Comparison of ENCODE assay signal across 16 cellular contexts in genomic region chr12:122876724-122877123, GRCh38. TPM values are rescaled to one million over a fixed set of nuclear protein-coding genes. Genes with fewer than 3 reads are reported as not detected.
DNase-seq lines count a peak whose midpoint lies in the region; ATAC-seq and TF ChIP-seq lines count a peak whose summit lies in the region.
"Had no signal": no experiment of that assay in that cellular context is flagged by ENCODE, and none has a peak within 500 bp of the region (broad histone marks: within the 10 kb centered on the region; RNA-seq: fewer than 3 reads in every experiment).

No MANE protein-coding gene starts in this region.

- TF ChIP-seq CTCF in MM.1S (IDR thresholded peaks at IDR 0.05; ENCODE audit: low read length) (no peak), chondrocyte (IDR thresholded peaks at IDR 0.05) (no peak)

- H3K36me3 Mint-ChIP-seq in CD4-positive, alpha-beta memory T cell = peaks cover 0 to 26% of the 10 kb centered on the region in 2 donors
- H3K36me3 Mint-ChIP-seq in chondrocyte (ENCODE audit: low read depth) = no peaks in the 10 kb centered on the region
- H3K36me3 Mint-ChIP-seq in naive thymus-derived CD8-positive, alpha-beta T cell = peaks cover 0 to 23% (median 0%) of the 10 kb centered on the region in 3 donors

- peaks cover 0 to 2% (median 0%) of the 10 kb centered on the region in 8 donors for H3K9me3 Mint-ChIP-seq in CD4-positive, alpha-beta memory T cell
- no peaks in the 10 kb centered on the region for H3K9me3 Mint-ChIP-seq in chondrocyte (ENCODE audit: low read depth)
- H3K9me3 Mint-ChIP-seq in naive thymus-derived CD8-positive, alpha-beta T cell = no peaks in the 10 kb centered on the region
- H3K9me3 Mint-ChIP-seq: activated T-helper 1 cell treated with anti-CD3 and anti-CD28 coated beads, Interleukin-12 subunit alpha, Interleukin-12 subunit beta, Interleukin-2, Interleukin-4 antibody, amounts not matched to agents 30 ng/mL and 10 ng/mL and 1 ng/mL, durations not matched to agents 14 hours and 24 hours and 36 hours had no signal

- no peak overlapping the region for H3K4me3 ChIP-seq in CD4-positive, alpha-beta memory T cell (ENCODE audit: low read length in 2 of 2)
- no peak overlapping the region for H3K4me3 ChIP-seq in MM.1S (ENCODE audit: low read length)
- H3K4me3 ChIP-seq: SK-N-MC had no signal

- no peaks in the 10 kb centered on the region for H3K9me3 ChIP-seq in CD4-positive, alpha-beta memory T cell (ENCODE audit: control insufficient read depth in 1 of 2, low read length in 2 of 2)
- H3K9me3 ChIP-seq in MM.1S (replicated peaks; ENCODE audit: insufficient read depth, low read length) = no peaks in the 10 kb centered on the region

- no peaks in the 10 kb centered on the region for H3K27me3 Mint-ChIP-seq in CD4-positive, alpha-beta memory T cell
- no peaks in the 10 kb centered on the region for H3K27me3 Mint-ChIP-seq in chondrocyte (ENCODE audit: low read depth)
- H3K27me3 Mint-ChIP-seq in naive thymus-derived CD8-positive, alpha-beta T cell = no peaks in the 10 kb centered on the region

- no peaks in the 10 kb centered on the region for H3K9me2 ChIP-seq in MM.1S (replicated peaks; ENCODE audit: insufficient read depth, low read length)

- H3K27ac ChIP-seq in CD4-positive, alpha-beta memory T cell (ENCODE audit: low read depth, low read length) = no peak overlapping the region
- peak overlapping the region; percentile 97; the same call in 1 of the 2 replicates for H3K27ac ChIP-seq in MM.1S (ENCODE audit: low read length)
- H3K27ac ChIP-seq: SK-N-MC had no signal

- H3K4me1 Mint-ChIP-seq in CD4-positive, alpha-beta memory T cell = peaks cover 66 to 96% (median 83%) of the 10 kb centered on the region in 4 donors
- H3K4me1 Mint-ChIP-seq in chondrocyte (ENCODE audit: low read depth) = peaks cover 73% of the 10 kb centered on the region
- H3K4me1 Mint-ChIP-seq in naive thymus-derived CD8-positive, alpha-beta T cell = peaks cover 55 to 99% (median 94%) of the 10 kb centered on the region in 4 donors

- H3K4me3 Mint-ChIP-seq in CD4-positive, alpha-beta memory T cell = peak overlapping the region in 1 of 8 donors; percentile 2
- no peak overlapping the region for H3K4me3 Mint-ChIP-seq in chondrocyte (ENCODE audit: unreplicated experiment)
- H3K4me3 Mint-ChIP-seq in naive thymus-derived CD8-positive, alpha-beta T cell = peak overlapping the region in 2 of 10 donors; percentile 16 to 38

- H3K36me3 ChIP-seq in CD4-positive, alpha-beta memory T cell (ENCODE audit: insufficient read depth, low read length) = peaks cover 3% of the 10 kb centered on the region
- H3K36me3 ChIP-seq in MM.1S (replicated peaks; ENCODE audit: insufficient read depth, low read length) = no peaks in the 10 kb centered on the region; the same call in 1 of the 2 replicates

- H3F3A ChIP-seq in MM.1S (ENCODE audit: insufficient read depth, low read length) = peaks cover 75% of the 10 kb centered on the region

- peak overlapping the region; percentile 50; the same call in 1 of the 2 replicates for H3K4me2 ChIP-seq in MM.1S (ENCODE audit: low read depth, low read length)

- H3K27me3 ChIP-seq in CD4-positive, alpha-beta memory T cell (ENCODE audit: insufficient read depth, low read length) = no peaks in the 10 kb centered on the region
- H3K27me3 ChIP-seq in MM.1S (replicated peaks; ENCODE audit: insufficient read depth, low read length) = no peaks in the 10 kb centered on the region

- no peak for ATAC-seq in naive thymus-derived CD8-positive, alpha-beta T cell
- ATAC-seq in HG02840 (IDR thresholded peaks at IDR 0.05; ENCODE audit: low FRiP score, unreplicated experiment) (no peak), GM18907 (IDR thresholded peaks at IDR 0.05; ENCODE audit: unreplicated experiment) (no peak)
- ATAC-seq: left colon had no signal

- intact Hi-C loops in CD4-positive, alpha-beta memory T cell (cut with micrococcal nuclease) = no loop called here

- no peaks in the 10 kb centered on the region for H4K20me1 ChIP-seq in MM.1S (ENCODE audit: insufficient read depth, low read length)

- no peak for DNase-seq in CD4-positive, alpha-beta memory T cell
- DNase-seq in MM.1S = no peak
- DNase-seq in chondrocyte (ENCODE audit: low spot score) = no peak
- DNase-seq in naive thymus-derived CD8-positive, alpha-beta T cell = no peak
- DNase-seq in COR-L47 (lab: John Stamatoyannopoulos, UW) = no peak
- DNase-seq: activated CD4-positive, alpha-beta T cell treated with anti-CD3 and anti-CD28 coated beads, Interleukin-2, amount 50 U/mL, for 4 hours; AML-193; dermis blood vessel endothelial cell; NCI-H1436; NCI-H345; substantia nigra had no signal

- no peak overlapping the region for H2AFZ ChIP-seq in MM.1S (ENCODE audit: low read length)

- CTCF ChIA-PET in CD4-positive, alpha-beta memory T cell (lab: Charles Lee; ENCODE audit: partially characterized antibody) = interaction anchor here (0.9 to 7.8 kb wide), 4 partner anchors 11 to 78 kb away, joined by 3 to 72 read pairs (median 6); no protein-coding TSS in a partner anchor

- POLR2A ChIA-PET in CD4-positive, alpha-beta memory T cell (lab: Charles Lee; ENCODE audit: partially characterized antibody) = interaction anchor here (1.2 to 7.9 kb wide), 3 partner anchors 15 to 21 kb away, joined by 3 to 104 read pairs (median 5); partner anchors contain the start of gene VPS37B
- POLR2A ChIA-PET in naive thymus-derived CD8-positive, alpha-beta T cell (lab: Charles Lee) = interaction anchor here (0.6 to 2.0 kb wide), 3 partner anchors 12 to 41 kb away, joined by 3 to 8 read pairs (median 5); no protein-coding TSS in a partner anchor

- peak overlapping the region in 5 of 7 donors; percentile 14 to 91 (median 82) for H3K27ac Mint-ChIP-seq in CD4-positive, alpha-beta memory T cell
- H3K27ac Mint-ChIP-seq in chondrocyte (ENCODE audit: unreplicated experiment) = peak overlapping the region; percentile 34
- H3K27ac Mint-ChIP-seq in naive thymus-derived CD8-positive, alpha-beta T cell = peak overlapping the region in 9 of 10 donors; percentile 16 to 76 (median 43)
- H3K27ac Mint-ChIP-seq: activated T-helper 1 cell treated with anti-CD3 and anti-CD28 coated beads, Interleukin-12 subunit alpha, Interleukin-12 subunit beta, Interleukin-2, Interleukin-4 antibody, amounts not matched to agents 30 ng/mL and 10 ng/mL and 1 ng/mL, durations not matched to agents 14 hours and 24 hours and 36 hours had no signal

- peak overlapping the region; percentile 46; the same call in 1 of the 2 replicates for H3K9ac ChIP-seq in MM.1S (ENCODE audit: low read length)

- peaks cover 94% of the 10 kb centered on the region for H3K4me1 ChIP-seq in CD4-positive, alpha-beta memory T cell (ENCODE audit: insufficient read depth, low read length)
- H3K4me1 ChIP-seq in MM.1S (ENCODE audit: low read length) = peaks cover 77% of the 10 kb centered on the region

- H3K79me2 ChIP-seq in MM.1S (ENCODE audit: low read length) = peaks cover 89% of the 10 kb centered on the region

RNA-seq across cellular contexts. Expression of gene VPS37B, which starts 19.2 kb away (rescaled TPM):
- 10 to 100 TPM; 22.8 to 23.7 TPM for total RNA-seq in CD4-positive, alpha-beta memory T cell
- polyA plus RNA-seq in CD4-positive, alpha-beta memory T cell = 10 to 100 TPM; 18.8 to 21.6 TPM
- total RNA-seq in chondrocyte = 17.4 to 25.3 TPM (median 24.4 TPM) in 3 replicates
- 10 to 100 TPM; 36.4 to 37.2 TPM for total RNA-seq in naive thymus-derived CD8-positive, alpha-beta T cell
- 10 to 100 TPM; 15.2 to 19.4 (median 19.3) TPM for polyA plus RNA-seq in naive thymus-derived CD8-positive, alpha-beta T cell

RNA-seq across cellular contexts. Expression of gene HIP1R, which starts 41.5 kb away (rescaled TPM):
- total RNA-seq in CD4-positive, alpha-beta memory T cell = 10 to 100 TPM; 87.7 to 88.3 TPM
- polyA plus RNA-seq in CD4-positive, alpha-beta memory T cell = 10 to 100 TPM in 1 of 2 donors, 1 to 10 TPM in 1; 4.5 to 11.2 TPM
- 13.8 to 14.1 TPM (median 13.8 TPM) in 3 replicates for total RNA-seq in chondrocyte
- 100 to 1,000 TPM; 142 to 144 TPM for total RNA-seq in naive thymus-derived CD8-positive, alpha-beta T cell
- 10 to 100 TPM in 2 of 3 donors, 1 to 10 TPM in 1; 4.7 to 16.7 (median 12.9) TPM for polyA plus RNA-seq in naive thymus-derived CD8-positive, alpha-beta T cell
